In the genomic region with DNA sequence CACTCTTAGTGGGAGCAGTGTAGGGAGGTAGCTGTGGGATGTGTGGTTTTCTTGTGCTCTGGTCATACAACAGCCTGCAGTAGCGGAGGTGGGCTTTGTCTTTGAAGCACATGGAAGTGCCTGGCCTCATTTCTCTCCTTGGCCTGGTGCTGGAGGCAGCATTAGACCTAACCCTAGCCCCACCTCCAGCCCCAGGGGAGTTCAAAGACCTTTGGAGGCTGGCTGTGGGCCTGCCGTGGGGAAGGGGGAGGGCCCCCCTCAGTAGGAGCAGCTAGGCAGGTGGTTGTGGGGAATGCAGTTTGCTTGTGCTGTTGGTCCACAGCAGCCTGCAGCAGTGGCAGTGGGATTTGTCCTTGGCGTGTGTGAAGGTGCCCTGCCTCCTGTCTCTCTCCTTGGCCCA, we compare ENCODE assay signal across 24 cellular contexts.
"Had no signal": no experiment of that assay in that cellular context is flagged by ENCODE, and none has a peak within 500 bp of the region (broad histone marks: within the 10 kb centered on the region; RNA-seq: fewer than 3 reads in every experiment).

No MANE protein-coding gene starts in this region.

- H3K4me3 ChIP-seq: breast epithelium, lung, sigmoid colon, smooth muscle cell, upper lobe of left lung had no signal

- H3K36me3 ChIP-seq: breast epithelium, sigmoid colon, upper lobe of left lung had no signal

- DNase-seq: activated CD4-positive, alpha-beta T cell treated with anti-CD3 and anti-CD28 coated beads for 1 hour; activated CD4-positive, alpha-beta T cell treated with anti-CD3 and anti-CD28 coated beads, Interleukin-2, amount 50 U/mL, for 1 hour; activated CD8-positive, alpha-beta T cell treated with anti-CD3 and anti-CD28 coated beads, Interleukin-2, amount 10 ng/mL, durations not matched to agents 7 days and 5 days; activated naive CD8-positive, alpha-beta T cell treated with anti-CD3 and anti-CD28 coated beads for 36 hours; activated T-cell treated with anti-CD3 and anti-CD28 coated beads, Interleukin-2, amount 50 U/mL, for 1 hour; amniotic stem cell; effector memory CD4-positive, alpha-beta T cell; foreskin keratinocyte; hippocampal formation; naive thymus-derived CD4-positive, alpha-beta T cell; retina; sigmoid colon; stimulated activated CD4-positive, alpha-beta T cell treated with anti-CD3 and anti-CD28 coated beads, Interleukin-2, amount 100 ng/mL, for 48 hours; stimulated activated CD8-positive, alpha-beta memory T cell treated with anti-CD3 and anti-CD28 coated beads, Interleukin-4, amount 100 ng/mL, for 48 hours; stimulated activated naive CD4-positive, alpha-beta T cell treated with Interleukin-2 at 50 U/mL for 16 hours; T-helper 9 cell had no signal

- H3K4me1 ChIP-seq: breast epithelium, foreskin keratinocyte, sigmoid colon, upper lobe of left lung had no signal

- H3K27ac Mint-ChIP-seq: activated CD8-positive, alpha-beta T cell treated with anti-CD3 and anti-CD28 coated beads, Interleukin-2, amount 10 ng/mL, durations not matched to agents 7 days and 5 days; activated naive CD8-positive, alpha-beta T cell treated with anti-CD3 and anti-CD28 coated beads for 36 hours; activated T-helper 17 cell treated with anti-CD3 and anti-CD28 coated beads, Interleukin-2, amount 50 U/mL, for 72 hours; naive thymus-derived CD4-positive, alpha-beta T cell; progenitor cell of endocrine pancreas had no signal

- H3K4me3 Mint-ChIP-seq: activated CD8-positive, alpha-beta T cell treated with anti-CD3 and anti-CD28 coated beads, Interleukin-2, amount 10 ng/mL, durations not matched to agents 7 days and 5 days; activated naive CD8-positive, alpha-beta T cell treated with anti-CD3 and anti-CD28 coated beads for 36 hours; activated T-helper 17 cell treated with anti-CD3 and anti-CD28 coated beads, Interleukin-2, amount 50 U/mL, for 72 hours; central memory CD8-positive, alpha-beta T cell; naive thymus-derived CD4-positive, alpha-beta T cell had no signal

- H3K27me3 ChIP-seq: breast epithelium, foreskin keratinocyte, sigmoid colon, upper lobe of left lung had no signal

- H3K27ac ChIP-seq: breast epithelium, foreskin keratinocyte, sigmoid colon, upper lobe of left lung had no signal

- H3K4me2 ChIP-seq: smooth muscle cell had no signal

- H3K27me3 Mint-ChIP-seq: activated naive CD8-positive, alpha-beta T cell treated with anti-CD3 and anti-CD28 coated beads for 36 hours; activated T-helper 17 cell treated with anti-CD3 and anti-CD28 coated beads, Interleukin-2, amount 50 U/mL, for 72 hours; central memory CD8-positive, alpha-beta T cell; naive thymus-derived CD4-positive, alpha-beta T cell; progenitor cell of endocrine pancreas had no signal

- H3K9me3 ChIP-seq: breast epithelium, upper lobe of left lung had no signal

- ATAC-seq: activated CD8-positive, alpha-beta T cell treated with anti-CD3 and anti-CD28 coated beads, Interleukin-2, amount 10 ng/mL, durations not matched to agents 7 days and 5 days; activated T-helper 17 cell treated with anti-CD3 and anti-CD28 coated beads, Interleukin-2, amount 50 U/mL, for 72 hours; foreskin keratinocyte; left lobe of liver; naive thymus-derived CD4-positive, alpha-beta T cell had no signal

- H3K9me3 Mint-ChIP-seq: central memory CD8-positive, alpha-beta T cell had no signal
